8 cellular contexts compared by ENCODE assay signal in the genomic region with DNA sequence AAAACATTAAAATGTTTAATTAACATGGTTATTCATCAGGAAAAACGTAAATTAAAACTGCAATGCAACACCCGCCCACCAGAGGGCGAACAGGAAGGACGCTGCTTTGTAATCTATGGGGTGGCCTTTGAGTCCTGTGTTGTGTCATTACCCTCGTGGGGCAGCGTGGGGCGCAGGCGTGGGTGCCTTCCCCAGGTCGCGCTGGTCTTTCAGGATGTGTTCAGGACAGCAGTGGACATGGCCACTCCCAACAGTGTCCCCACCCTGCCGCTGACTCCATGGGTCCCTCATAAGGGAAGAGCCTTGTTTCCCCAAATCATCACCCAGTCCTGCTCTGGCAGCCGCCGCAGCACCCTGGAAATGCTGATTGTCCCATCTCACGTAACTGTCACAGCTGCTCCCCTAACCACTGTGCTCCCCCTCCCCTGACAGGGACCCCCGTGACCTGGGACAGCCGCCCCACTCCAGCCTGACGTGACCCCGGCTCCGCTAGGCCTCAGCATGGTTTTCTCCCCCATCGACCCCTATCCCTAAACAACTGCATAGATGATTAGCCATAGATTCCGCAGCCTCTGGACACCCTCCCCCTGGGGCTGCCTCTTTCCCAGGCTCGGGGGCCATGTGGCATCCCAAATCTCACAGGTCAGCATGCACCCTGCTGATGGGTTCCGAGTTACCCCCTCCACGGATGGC. TPM values are rescaled to one million over a fixed set of nuclear protein-coding genes. Genes with fewer than 3 reads are reported as not detected.
DNase-seq lines count a peak whose midpoint lies in the region; ATAC-seq and TF ChIP-seq lines count a peak whose summit lies in the region.

No MANE protein-coding gene starts in this region.

- no peaks in the 10 kb centered on the region for H3K36me3 ChIP-seq in HEK293 (ENCODE audit: control insufficient read depth in 2 of 2, insufficient read depth in 1 of 2, low read length in 2 of 2)

- H3K4me3 Mint-ChIP-seq in T-cell (no peak overlapping the region), immature natural killer cell (no peak overlapping the region)

- in situ Hi-C loops in astrocyte of the spinal cord (cut with HindIII; ENCODE audit: low sequenced_read_pairs), result no loop called here

- no peaks in the 10 kb centered on the region for H3K9me3 Mint-ChIP-seq in T-cell
- H3K9me3 Mint-ChIP-seq in immature natural killer cell, result no peaks in the 10 kb centered on the region

- H3K4me1 Mint-ChIP-seq in T-cell, result peaks cover 0 to 4% (median 0%) of the 10 kb centered on the region in 3 donors
- no peaks in the 10 kb centered on the region for H3K4me1 Mint-ChIP-seq in immature natural killer cell

- H3K4me3 ChIP-seq in HEK293 (ENCODE audit: low read depth, low read length) (no peak overlapping the region), astrocyte of the spinal cord (ENCODE audit: low read depth, low read length) (no peak overlapping the region)

- H3K27me3 Mint-ChIP-seq in T-cell (peaks cover 8 to 14% of the 10 kb centered on the region in 2 donors), immature natural killer cell (ENCODE audit: low read depth in 3 of 3) (peaks cover 4 to 9% (median 5%) of the 10 kb centered on the region in 3 donors)

- no peaks in the 10 kb centered on the region for H3K36me3 Mint-ChIP-seq in T-cell
- no peaks in the 10 kb centered on the region for H3K36me3 Mint-ChIP-seq in immature natural killer cell

- DNase-seq in T-cell, result peak in 28 of 34 experiments; percentile 14 to 54 (median 35)
- DNase-seq in astrocyte of the spinal cord (ENCODE audit: low read depth, low spot score), result peak; percentile 9
- peak; percentile 19 to 39 (median 28) for DNase-seq in immature natural killer cell
- peak; percentile 70 for DNase-seq in stimulated activated CD4-positive, alpha-beta T cell treated with anti-CD3 and anti-CD28 coated beads, Interleukin-2, amount 100 ng/mL, for 24 hours
- DNase-seq in 8988T, result no peak

- peak; percentile 91 for TF ChIP-seq CTCF in C4-2B (conservative IDR thresholded peaks at IDR 0.05)
- peak; percentile 76 for TF ChIP-seq CTCF in HEK293 (tag by site-specific recombination; IDR thresholded peaks at IDR 0.05)
- TF ChIP-seq CTCF in astrocyte of the spinal cord (IDR thresholded peaks at IDR 0.05; ENCODE audit: low read depth, low read length), result peak; percentile 80

- ATAC-seq in T-cell (replicated peaks in 1 of 4) (peak in 1 of 4 experiments; percentile 31), GM18517 (IDR thresholded peaks at IDR 0.05; ENCODE audit: unreplicated experiment) (no peak)

- no peak overlapping the region for H3K27ac ChIP-seq in C4-2B
- no peak overlapping the region for H3K27ac ChIP-seq in HEK293 (ENCODE audit: extremely low read depth, low read depth, low read length)

- H3K27ac Mint-ChIP-seq in T-cell (no peak overlapping the region), immature natural killer cell (no peak overlapping the region)

- no peaks in the 10 kb centered on the region for H3K9me3 ChIP-seq in HEK293 (ENCODE audit: control insufficient read depth, insufficient read depth, low read depth, low read length)

- CTCF ChIA-PET in HEK293 (lab: Yijun Ruan, JAX) (interaction anchor here (0.5 to 7.1 kb wide), 36 partner anchors 10 to 873 kb away, joined by 3 to 39 read pairs (median 4); no protein-coding TSS in a partner anchor), T-cell (lab: Charles Lee) (no interaction called here)

- H3K4me1 ChIP-seq in HEK293 (ENCODE audit: control insufficient read depth, insufficient read depth, low read length), result no peaks in the 10 kb centered on the region

- POLR2A ChIA-PET in HEK293 (lab: Yijun Ruan, JAX), result no interaction called here
- POLR2A ChIA-PET in T-cell (lab: Charles Lee), result no interaction called here

TF ChIP-seq in HEK293, 187 proteins besides CTCF, POLR2A, EP300 and RAD21:
- no peak for TF ChIP-seq ZFHX2 (tag by site-specific recombination; conservative IDR thresholded peaks at IDR 0.05)
- TF ChIP-seq TRIM28 (IDR thresholded peaks at IDR 0.05; ENCODE audit: borderline replicate concordance, low read length), result no peak
- TF ChIP-seq, protein P1, sequence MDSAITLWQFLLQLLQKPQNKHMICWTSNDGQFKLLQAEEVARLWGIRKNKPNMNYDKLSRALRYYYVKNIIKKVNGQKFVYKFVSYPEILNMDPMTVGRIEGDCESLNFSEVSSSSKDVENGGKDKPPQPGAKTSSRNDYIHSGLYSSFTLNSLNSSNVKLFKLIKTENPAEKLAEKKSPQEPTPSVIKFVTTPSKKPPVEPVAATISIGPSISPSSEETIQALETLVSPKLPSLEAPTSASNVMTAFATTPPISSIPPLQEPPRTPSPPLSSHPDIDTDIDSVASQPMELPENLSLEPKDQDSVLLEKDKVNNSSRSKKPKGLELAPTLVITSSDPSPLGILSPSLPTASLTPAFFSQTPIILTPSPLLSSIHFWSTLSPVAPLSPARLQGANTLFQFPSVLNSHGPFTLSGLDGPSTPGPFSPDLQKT (IDR thresholded peaks at IDR 0.05; ENCODE audit: borderline replicate concordance, low read depth, low read length), result no peak
- TF ChIP-seq MYNN (tag by site-specific recombination; IDR thresholded peaks at IDR 0.05; ENCODE audit: borderline replicate concordance), result no peak
- no peak for TF ChIP-seq ZNF571 (tag by site-specific recombination; IDR thresholded peaks at IDR 0.05)
- TF ChIP-seq ZBTB44 (tag by site-specific recombination; IDR thresholded peaks at IDR 0.05), result no peak
- no peak for TF ChIP-seq ZBTB8A (tag by site-specific recombination; IDR thresholded peaks at IDR 0.05)
- TF ChIP-seq ZSCAN30 (tag by site-specific recombination; IDR thresholded peaks at IDR 0.05), result no peak
- TF ChIP-seq ZNF366 (tag by site-specific recombination; conservative IDR thresholded peaks at IDR 0.05), result no peak
- no peak for TF ChIP-seq ZNF223 (tag by site-specific recombination; IDR thresholded peaks at IDR 0.05)
- TF ChIP-seq ZNF23 (tag by site-specific recombination; IDR thresholded peaks at IDR 0.05; ENCODE audit: borderline replicate concordance), result no peak
- TF ChIP-seq ZNF16 (tag by site-specific recombination; IDR thresholded peaks at IDR 0.05; ENCODE audit: low read depth), result no peak
- TF ChIP-seq ZNF777 (tag by site-specific recombination; IDR thresholded peaks at IDR 0.05; ENCODE audit: borderline replicate concordance), result no peak
- no peak for TF ChIP-seq ZNF157 (tag by site-specific recombination; IDR thresholded peaks at IDR 0.05)
- no peak for TF ChIP-seq ZSCAN16 (tag by site-specific recombination; IDR thresholded peaks at IDR 0.05)
- no peak for TF ChIP-seq ZNF624 (tag by site-specific recombination; IDR thresholded peaks at IDR 0.05)
- no peak for TF ChIP-seq ZNF280C (tag by site-specific recombination; IDR thresholded peaks at IDR 0.05)
- no peak for TF ChIP-seq ZNF639 (tag by site-specific recombination; IDR thresholded peaks at IDR 0.05)
- no peak for TF ChIP-seq ZNF311 (tag by site-specific recombination; IDR thresholded peaks at IDR 0.05; ENCODE audit: borderline replicate concordance)
- TF ChIP-seq ZNF114 (tag by site-specific recombination; IDR thresholded peaks at IDR 0.05), result no peak

RNA-seq across cellular contexts. Expression of gene GLT6D1, which starts 36.4 kb away (rescaled TPM):
- total RNA-seq in T-cell, result not detected
- not detected for polyA plus RNA-seq in immature natural killer cell

RNA-seq across cellular contexts. Expression of gene PAEP, which starts 41.4 kb away (rescaled TPM):
- not detected for total RNA-seq in T-cell
- not detected for polyA plus RNA-seq in immature natural killer cell

RNA-seq across cellular contexts. Expression of gene OBP2A, which starts 57.0 kb away (rescaled TPM):
- total RNA-seq in T-cell, result not detected
- polyA plus RNA-seq in immature natural killer cell, result not detected
